11 cellular contexts compared by ENCODE assay signal in genomic region chr7:157684157-157684595, GRCh38.
DNase-seq lines count a peak whose midpoint lies in the region; ATAC-seq and TF ChIP-seq lines count a peak whose summit lies in the region.
"Had no signal": no experiment of that assay in that cellular context is flagged by ENCODE, and none has a peak within 500 bp of the region (broad histone marks: within the 10 kb centered on the region; RNA-seq: fewer than 3 reads in every experiment).

No MANE protein-coding gene starts in this region.

- no peaks in the 10 kb centered on the region for H3K9me3 ChIP-seq in CD4-positive, CD25-positive, alpha-beta regulatory T cell (ENCODE audit: control insufficient read depth in 2 of 2, low read length in 2 of 2)
- no peaks in the 10 kb centered on the region for H3K9me3 ChIP-seq in CD8-positive, alpha-beta T cell (ENCODE audit: low read length)
- H3K9me3 ChIP-seq: tibial artery had no signal

- H3K27ac Mint-ChIP-seq in CD4-positive, CD25-positive, alpha-beta regulatory T cell = peak overlapping the region in 1 of 3 donors; percentile 80
- no peak overlapping the region for H3K27ac Mint-ChIP-seq in CD8-positive, alpha-beta T cell
- no peak overlapping the region for H3K27ac Mint-ChIP-seq in nephron
- H3K27ac Mint-ChIP-seq: memory B cell had no signal

- peak overlapping the region in 3 of 4 donors; percentile 4 to 60 (median 44) for H3K4me3 Mint-ChIP-seq in CD4-positive, CD25-positive, alpha-beta regulatory T cell
- peak overlapping the region; percentile 56 for H3K4me3 Mint-ChIP-seq in CD8-positive, alpha-beta T cell
- H3K4me3 Mint-ChIP-seq in nephron = peak overlapping the region; percentile 65 to 74 (median 71)
- H3K4me3 Mint-ChIP-seq: memory B cell had no signal

- POLR2A ChIA-PET in CD8-positive, alpha-beta T cell (lab: Charles Lee) = no interaction called here

- no peaks in the 10 kb centered on the region for H3K36me3 ChIP-seq in CD4-positive, CD25-positive, alpha-beta regulatory T cell (ENCODE audit: control insufficient read depth, insufficient read depth, low read length)
- no peaks in the 10 kb centered on the region for H3K36me3 ChIP-seq in CD8-positive, alpha-beta T cell (ENCODE audit: insufficient read depth, low read length)
- H3K36me3 ChIP-seq: tibial artery had no signal

- peaks cover 52% of the 10 kb centered on the region for H3K27me3 ChIP-seq in CD4-positive, CD25-positive, alpha-beta regulatory T cell (ENCODE audit: control insufficient read depth, insufficient read depth, low read length)
- peaks cover 57% of the 10 kb centered on the region for H3K27me3 ChIP-seq in CD8-positive, alpha-beta T cell (ENCODE audit: insufficient read depth, low read length)
- peaks cover 0 to 63% (median 14%) of the 10 kb centered on the region in 45 donors for H3K27me3 ChIP-seq in dorsolateral prefrontal cortex

- peaks cover 2 to 31% (median 15%) of the 10 kb centered on the region in 4 donors for H3K4me1 Mint-ChIP-seq in CD4-positive, CD25-positive, alpha-beta regulatory T cell
- peaks cover 30% of the 10 kb centered on the region for H3K4me1 Mint-ChIP-seq in CD8-positive, alpha-beta T cell (ENCODE audit: low read depth)
- peaks cover 8% of the 10 kb centered on the region for H3K4me1 Mint-ChIP-seq in nephron

- TF ChIP-seq CTCF in CD8-positive, alpha-beta T cell (IDR thresholded peaks at IDR 0.05) = no peak
- no peak for TF ChIP-seq CTCF in dorsolateral prefrontal cortex (IDR thresholded peaks at IDR 0.05 in 54 of 56, conservative IDR thresholded peaks at IDR 0.05 in 2 of 56; ENCODE audit: low read depth in 1 of 56, partially characterized antibody in 56 of 56)
- TF ChIP-seq CTCF in nephron (IDR thresholded peaks at IDR 0.05; ENCODE audit: unreplicated experiment in 3 of 3) = no peak

- CTCF ChIA-PET in CD8-positive, alpha-beta T cell (lab: Charles Lee) = no interaction called here

- no peak overlapping the region for H3K27ac ChIP-seq in CD4-positive, CD25-positive, alpha-beta regulatory T cell (ENCODE audit: insufficient read depth, low read length, poor library complexity, severe bottlenecking)
- no peak overlapping the region for H3K27ac ChIP-seq in CD8-positive, alpha-beta T cell (ENCODE audit: low read depth, low read length)
- no peak overlapping the region for H3K27ac ChIP-seq in dorsolateral prefrontal cortex
- H3K27ac ChIP-seq: tibial artery had no signal

- H3K9me3 Mint-ChIP-seq in CD4-positive, CD25-positive, alpha-beta regulatory T cell = peaks cover 0 to 1% (median 0%) of the 10 kb centered on the region in 7 donors
- no peaks in the 10 kb centered on the region for H3K9me3 Mint-ChIP-seq in CD8-positive, alpha-beta T cell
- no peaks in the 10 kb centered on the region for H3K9me3 Mint-ChIP-seq in nephron
- H3K9me3 Mint-ChIP-seq: memory B cell had no signal

- H3K36me3 Mint-ChIP-seq in CD4-positive, CD25-positive, alpha-beta regulatory T cell = no peaks in the 10 kb centered on the region
- H3K36me3 Mint-ChIP-seq in CD8-positive, alpha-beta T cell = no peaks in the 10 kb centered on the region
- no peaks in the 10 kb centered on the region for H3K36me3 Mint-ChIP-seq in nephron (ENCODE audit: low read depth)
- H3K36me3 Mint-ChIP-seq: memory B cell had no signal

- no peak overlapping the region for H3K4me3 ChIP-seq in CD4-positive, CD25-positive, alpha-beta regulatory T cell (ENCODE audit: low read depth, low read length)
- H3K4me3 ChIP-seq in CD8-positive, alpha-beta T cell (ENCODE audit: low read depth, low read length) = no peak overlapping the region
- H3K4me3 ChIP-seq in dorsolateral prefrontal cortex = peak overlapping the region in 58 of 59 donors; percentile 0 to 62 (median 42)

- no peak for DNase-seq in CD4-positive, CD25-positive, alpha-beta regulatory T cell
- no peak for DNase-seq in CD8-positive, alpha-beta T cell
- DNase-seq in dorsolateral prefrontal cortex (peak in 1 of 10 donors; percentile 23), LoVo (ENCODE audit: low spot score) (no peak), glomerular visceral epithelial cell (ENCODE audit: extremely low spot score) (no peak)
- DNase-seq: MM.1S had no signal

- intact Hi-C loops in CD8-positive, alpha-beta T cell (cut with DNase I, micrococcal nuclease) = loop anchor here in 1 of 2 experiments (10.0 kb wide), 1 partner anchor 69 kb away; no protein-coding TSS in a partner anchor
- intact Hi-C loops in dorsolateral prefrontal cortex (cut with DNase I) = no loop called here

- no peak for ATAC-seq in CD4-positive, CD25-positive, alpha-beta regulatory T cell (ENCODE audit: low read depth in 2 of 2)
- no peak for ATAC-seq in CD8-positive, alpha-beta T cell
- ATAC-seq in HG03342 (IDR thresholded peaks at IDR 0.05; ENCODE audit: unreplicated experiment) (no peak), GM21360 (IDR thresholded peaks at IDR 0.05; ENCODE audit: unreplicated experiment) (no peak)

- H3K27me3 Mint-ChIP-seq in CD4-positive, CD25-positive, alpha-beta regulatory T cell = peaks cover 75% of the 10 kb centered on the region
- peaks cover 67% of the 10 kb centered on the region for H3K27me3 Mint-ChIP-seq in CD8-positive, alpha-beta T cell (ENCODE audit: low read depth)
- H3K27me3 Mint-ChIP-seq in nephron (ENCODE audit: low read depth) = peaks cover 90% of the 10 kb centered on the region

- H3K4me1 ChIP-seq in CD4-positive, CD25-positive, alpha-beta regulatory T cell (ENCODE audit: control insufficient read depth, insufficient read depth, low read length, poor library complexity, severe bottlenecking) = peaks cover 22% of the 10 kb centered on the region
- peaks cover 32% of the 10 kb centered on the region for H3K4me1 ChIP-seq in CD8-positive, alpha-beta T cell (ENCODE audit: insufficient read depth, low read length)

Comparison
In these comparisons a context has a peak if more than half of its experiments do, and no peak if none do; other contexts are left out.
1. H3K4me3 ChIP-seq: peak in dorsolateral prefrontal cortex (58 of 59); none in CD4-positive, CD25-positive, alpha-beta regulatory T cell (single experiment) and CD8-positive, alpha-beta T cell (single experiment).
2. Peak in every context shown above with its lines, with median percentiles within 50 percentile points of each other: H3K4me3 Mint-ChIP-seq.